ENCODE assay signal across 8 cellular contexts in genomic region chr7:151340794-151341356, GRCh38. TPM values are rescaled to one million over a fixed set of nuclear protein-coding genes. Genes with fewer than 3 reads are reported as not detected.
DNase-seq lines count a peak whose midpoint lies in the region; FAIRE-seq and TF ChIP-seq lines count a peak whose summit lies in the region.

No MANE protein-coding gene starts in this region.

- H3K9me3 ChIP-seq in ascending aorta, result no peaks in the 10 kb centered on the region
- H3K9me3 ChIP-seq in kidney (ENCODE audit: control insufficient read depth in 1 of 2, low read length in 2 of 2), result no peaks in the 10 kb centered on the region
- H3K9me3 ChIP-seq in testis, result no peaks in the 10 kb centered on the region

- H3K36me3 ChIP-seq in ascending aorta, result peaks cover 8% of the 10 kb centered on the region in 2 donors
- peaks cover 3 to 5% of the 10 kb centered on the region in 2 donors for H3K36me3 ChIP-seq in kidney (ENCODE audit: control insufficient read depth in 1 of 2, insufficient read depth in 2 of 2, low read length in 2 of 2)
- H3K36me3 ChIP-seq in testis (ENCODE audit: low read depth, missing control alignments), result no peaks in the 10 kb centered on the region

- H3K4me1 Mint-ChIP-seq in T-helper 2 cell treated with Interferon-gamma antibody and Interleukin-4, amounts not matched to agents 5 μg/mL and 100 μg/mL, for 36 hours (ENCODE audit: low read depth), result peaks cover 26% of the 10 kb centered on the region

- H3K27me3 ChIP-seq in ascending aorta (no peaks in the 10 kb centered on the region), testis (no peaks in the 10 kb centered on the region)

- H3K4me3 Mint-ChIP-seq in T-helper 2 cell treated with Interferon-gamma antibody and Interleukin-4, amounts not matched to agents 5 μg/mL and 100 μg/mL, for 36 hours, result peak overlapping the region; percentile 61

- peaks cover 14% of the 10 kb centered on the region for H3K36me3 Mint-ChIP-seq in T-helper 2 cell treated with Interferon-gamma antibody and Interleukin-4, amounts not matched to agents 5 μg/mL and 100 μg/mL, for 36 hours (ENCODE audit: low read depth)

- DNase-seq in T-helper 2 cell treated with Interferon-gamma antibody and Interleukin-4, amounts not matched to agents 5 μg/mL and 100 μg/mL, for 36 hours (ENCODE audit: low spot score), result no peak
- DNase-seq in T-helper 2 cell (no peak), ascending aorta (ENCODE audit: low spot score in 2 of 2) (no peak), kidney (no peak), testis (no peak), NCI-H1105 treated with DMSO at 0.1 percent for 48 hours (lab: John Stamatoyannopoulos, UW) (no peak), D341Med (ENCODE audit: low spot score) (no peak), NCI-H2107 treated with DMSO at 0.1 percent for 48 hours (lab: John Stamatoyannopoulos, UW; ENCODE audit: unreplicated experiment) (no peak)

- H3K27ac Mint-ChIP-seq in T-helper 2 cell treated with Interferon-gamma antibody and Interleukin-4, amounts not matched to agents 5 μg/mL and 100 μg/mL, for 36 hours, result peak overlapping the region; percentile 71

- H3K27me3 Mint-ChIP-seq in T-helper 2 cell treated with Interferon-gamma antibody and Interleukin-4, amounts not matched to agents 5 μg/mL and 100 μg/mL, for 36 hours (ENCODE audit: low read depth), result no peaks in the 10 kb centered on the region

- H3K9me3 Mint-ChIP-seq in T-helper 2 cell treated with Interferon-gamma antibody and Interleukin-4, amounts not matched to agents 5 μg/mL and 100 μg/mL, for 36 hours, result peaks cover 12% of the 10 kb centered on the region

- peak overlapping the region; percentile 81 to 83 for H3K4me3 ChIP-seq in ascending aorta
- peak overlapping the region; percentile 18 to 46 for H3K4me3 ChIP-seq in kidney (ENCODE audit: low read length in 2 of 2)
- peak overlapping the region; percentile 87 to 96 for H3K4me3 ChIP-seq in testis

- intact Hi-C loops in ascending aorta (cut with DNase I), result loop anchor here (1.0 to 10.0 kb wide), 4 partner anchors 109 to 534 kb away; partner anchors contain the start of genes ABCF2, CHPF2, FASTK and PRKAG2
- intact Hi-C loops in kidney (cut with DNase I), result no loop called here
- intact Hi-C loops in testis (cut with DNase I; ENCODE audit: low total_unique reads), result no loop called here

- no peak for FAIRE-seq in kidney (lab: Jason Lieb, UNC)

- TF ChIP-seq POLR2A in testis (IDR thresholded peaks at IDR 0.05), result no peak

- H3K9ac ChIP-seq in kidney (ENCODE audit: low read length in 2 of 2), result no peak overlapping the region

- H3K27ac ChIP-seq in ascending aorta, result peak overlapping the region; percentile 64 to 88
- peak overlapping the region; percentile 25 to 60 for H3K27ac ChIP-seq in kidney (ENCODE audit: low read depth in 2 of 2, low read length in 2 of 2)
- H3K27ac ChIP-seq in testis, result peak overlapping the region; percentile 57 to 72

- 28 to 36% methylated on average over 12 of the region's 12 CpGs for WGBS in testis, 2 donors

- TF ChIP-seq CTCF in ascending aorta (IDR thresholded peaks at IDR 0.05), result no peak
- no peak for TF ChIP-seq CTCF in kidney (IDR thresholded peaks at IDR 0.05; ENCODE audit: borderline replicate concordance, extremely low read depth, insufficient read depth)
- TF ChIP-seq CTCF in testis (IDR thresholded peaks at IDR 0.05), result no peak

- H3K4me1 ChIP-seq in ascending aorta (peaks cover 8 to 15% of the 10 kb centered on the region in 2 donors), kidney (ENCODE audit: control insufficient read depth in 1 of 2, insufficient read depth in 1 of 2, low read depth in 1 of 2, low read length in 2 of 2) (peaks cover 0 to 8% of the 10 kb centered on the region in 2 donors), testis (peaks cover 9% of the 10 kb centered on the region)

RNA-seq across cellular contexts. Expression of gene NUB1, which starts 0.7 kb away (rescaled TPM):
- total RNA-seq in ascending aorta (28.2 TPM), kidney (51.8 TPM), testis (10 to 100 TPM; 57.9 to 59.6 TPM)
- polyA plus RNA-seq in kidney (ENCODE audit: insufficient read depth, low read depth, low replicate concordance) (32.7 TPM), testis (ENCODE audit: insufficient read depth, low read depth, low replicate concordance) (140 TPM)

Comparison
In these comparisons a context has a peak if more than half of its experiments do, and no peak if none do; other contexts are left out.
1. H3K4me3 ChIP-seq: peak in every context shown above with its lines; median percentile 92 in testis; 82 in ascending aorta; 32 in kidney.